Comparison of ENCODE assay signal across 27 cellular contexts in the genomic region with DNA sequence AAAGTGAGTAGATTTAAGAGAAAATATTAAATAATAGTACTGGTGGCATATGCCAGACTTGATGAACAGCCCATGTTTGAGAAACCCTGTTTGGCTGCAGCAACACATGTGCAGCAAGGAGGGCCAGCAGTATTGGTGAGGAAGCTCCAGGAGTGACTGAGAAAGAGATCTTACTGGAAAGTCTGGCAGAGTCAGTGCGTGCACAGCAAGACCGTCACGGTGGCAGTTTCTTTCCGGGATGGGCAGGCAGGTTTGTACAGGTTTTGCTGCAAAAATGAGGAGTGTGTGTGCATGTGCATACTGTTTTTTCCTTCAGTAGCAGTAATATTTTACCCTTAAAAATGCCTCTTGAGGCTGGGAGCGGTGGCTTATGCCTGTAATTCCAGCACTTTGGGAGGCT. TPM values are rescaled to one million over a fixed set of nuclear protein-coding genes. Genes with fewer than 3 reads are reported as not detected.
DNase-seq lines count a peak whose midpoint lies in the region; ATAC-seq, FAIRE-seq and TF ChIP-seq lines count a peak whose summit lies in the region.
"Had no signal": no experiment of that assay in that cellular context is flagged by ENCODE, and none has a peak within 500 bp of the region (broad histone marks: within the 10 kb centered on the region; RNA-seq: fewer than 3 reads in every experiment).

No MANE protein-coding gene starts in this region.

- H3K4me1 ChIP-seq in kidney (ENCODE audit: control insufficient read depth in 1 of 2, insufficient read depth in 1 of 2, low read depth in 1 of 2, low read length in 2 of 2), result peaks cover 43 to 44% of the 10 kb centered on the region in 2 donors

- intact Hi-C loops in kidney (cut with DNase I), result no loop called here

- FAIRE-seq in bronchial epithelial cell (lab: Jason Lieb, UNC), result peak; percentile 73
- FAIRE-seq in kidney (lab: Jason Lieb, UNC), result no peak
- FAIRE-seq: GM12891 had no signal

- no peaks in the 10 kb centered on the region for H3K36me3 ChIP-seq in bronchial epithelial cell (ENCODE audit: control insufficient read depth, insufficient read depth, low read length)
- no peaks in the 10 kb centered on the region for H3K36me3 ChIP-seq in kidney (ENCODE audit: control insufficient read depth in 1 of 2, insufficient read depth in 2 of 2, low read length in 2 of 2)
- H3K36me3 ChIP-seq: gastrocnemius medialis had no signal

- DNase-seq in LNCaP clone FGC (ENCODE audit: low read depth) (peak; percentile 22), bronchial epithelial cell (ENCODE audit: low read depth) (peak; percentile 88), kidney (peak; percentile 69), substantia nigra (lab: John Stamatoyannopoulos, UW) (no peak), KBM-7 (no peak), cerebellar cortex (ENCODE audit: low spot score) (no peak)
- DNase-seq: activated CD4-positive, alpha-beta T cell treated with anti-CD3 and anti-CD28 coated beads for 36 hours; activated naive CD4-positive, alpha-beta T cell treated with anti-CD3 and anti-CD28 coated beads for 36 hours; activated T-cell treated with anti-CD3 and anti-CD28 coated beads, Interleukin-2, amount 50 U/mL, for 72 hours; amniotic stem cell; CD4-positive, CD25-positive, alpha-beta regulatory T cell; DMS79; gastrocnemius medialis; Kasumi-1; kidney glomerular epithelial cell; mesendoderm; naive B cell; NCI-H1092 treated with DMSO at 0.1 percent for 48 hours; NCI-H2029 treated with DMSO at 0.1 percent for 48 hours; NCI-H226; occipital lobe; PC-3; SHP77 treated with DMSO at 0.1 percent for 48 hours; T-helper 1 cell had no signal

- in situ Hi-C loops in KBM-7 (cut with MboI; ENCODE audit: low pct_unique_long_range_greater_than_20kb, low sequenced_read_pairs), result no loop called here

- H3K9ac ChIP-seq in kidney (ENCODE audit: low read length in 2 of 2), result no peak overlapping the region

- H3K27me3 ChIP-seq in bronchial epithelial cell (ENCODE audit: control insufficient read depth, insufficient read depth, low read length), result no peaks in the 10 kb centered on the region
- H3K27me3 ChIP-seq: gastrocnemius medialis had no signal

- TF ChIP-seq CTCF in LNCaP clone FGC (IDR thresholded peaks at IDR 0.05; ENCODE audit: control insufficient read depth, extremely low read depth, insufficient read depth) (no peak), bronchial epithelial cell (IDR thresholded peaks at IDR 0.05; ENCODE audit: insufficient read depth, low read length, severe bottlenecking) (no peak), kidney (IDR thresholded peaks at IDR 0.05; ENCODE audit: borderline replicate concordance, extremely low read depth, insufficient read depth) (no peak)

- H3K9me3 ChIP-seq in kidney (ENCODE audit: control insufficient read depth in 1 of 2, low read length in 2 of 2), result no peaks in the 10 kb centered on the region
- H3K9me3 ChIP-seq: gastrocnemius medialis had no signal

- ATAC-seq in HG03159 (IDR thresholded peaks at IDR 0.05; ENCODE audit: unreplicated experiment) (no peak), HG02840 (IDR thresholded peaks at IDR 0.05; ENCODE audit: low FRiP score, unreplicated experiment) (no peak)
- ATAC-seq: activated CD4-positive, alpha-beta T cell treated with anti-CD3 and anti-CD28 coated beads for 36 hours; activated T-cell treated with anti-CD3 and anti-CD28 coated beads, Interleukin-2, amount 50 U/mL, for 72 hours; gastrocnemius medialis; PC-3 had no signal

- H3K4me3 ChIP-seq in LNCaP clone FGC (ENCODE audit: low read depth, low read length) (no peak overlapping the region), bronchial epithelial cell (ENCODE audit: low read depth, low read length) (no peak overlapping the region), kidney (ENCODE audit: low read length in 2 of 2) (no peak overlapping the region)
- H3K4me3 ChIP-seq: gastrocnemius medialis had no signal

- H3K27ac ChIP-seq in kidney (ENCODE audit: low read depth in 2 of 2, low read length in 2 of 2) (peak overlapping the region; percentile 16 to 66), substantia nigra (ENCODE audit: low read depth, low read length, poor library complexity, severe bottlenecking) (peak overlapping the region; percentile 38)
- H3K27ac ChIP-seq: gastrocnemius medialis had no signal

RNA-seq across cellular contexts. Expression of gene KSR1, which starts 41.4 kb away (rescaled TPM):
- 0.53 and 7.4 TPM in 2 replicates for total RNA-seq in bronchial epithelial cell
- 97.3 TPM for total RNA-seq in kidney
- polyA plus RNA-seq in kidney (ENCODE audit: insufficient read depth, low read depth, low replicate concordance), result 11.7 TPM

Comparison
In these comparisons a context has a peak if more than half of its experiments do, and no peak if none do; other contexts are left out.
1. DNase-seq: peak in LNCaP clone FGC (single experiment), bronchial epithelial cell (single experiment) and kidney (single experiment); none in substantia nigra (0 of 49), KBM-7 (single experiment) and cerebellar cortex (single experiment).
2. RNA of gene KSR1, which starts 41.4 kb away (total RNA-seq): 97.3 TPM in kidney (single experiment); 0.53 to 7.4 TPM in bronchial epithelial cell; every median in the first group is over 10 times any median in the second.